1 cellular context compared by ENCODE assay signal in genomic region chrX:23403849-23404248, GRCh38.
TF ChIP-seq lines count a peak whose summit lies in the region.

No MANE protein-coding gene starts in this region.

TF ChIP-seq in GM23338, 12 proteins besides CTCF, POLR2A, EP300 and RAD21 (continued from another document):
- TF ChIP-seq ZNF462 (CRISPR knock-in tag; IDR thresholded peaks at IDR 0.05) (no peak), POLR2AphosphoS5 (IDR thresholded peaks at IDR 0.05; ENCODE audit: low read depth) (no peak), STAT1 (IDR thresholded peaks at IDR 0.05; ENCODE audit: unreplicated experiment) (no peak), REST (IDR thresholded peaks at IDR 0.05; ENCODE audit: unreplicated experiment) (no peak), ETS1 (IDR thresholded peaks at IDR 0.05) (no peak), EZH2 (IDR thresholded peaks at IDR 0.05; ENCODE audit: low read depth, unreplicated experiment) (no peak), JUNB (IDR thresholded peaks at IDR 0.05; ENCODE audit: unreplicated experiment) (no peak), ZNF331 (CRISPR knock-in tag; IDR thresholded peaks at IDR 0.05; ENCODE audit: low read depth) (no peak), EZH2phosphoT487 (IDR thresholded peaks at IDR 0.05; ENCODE audit: unreplicated experiment) (no peak)
